In genomic region chr1:48442864-48443619, GRCh38 we compare ENCODE assay signal across 20 cellular contexts. TPM values are rescaled to one million over a fixed set of nuclear protein-coding genes. Genes with fewer than 3 reads are reported as not detected.
DNase-seq lines count a peak whose midpoint lies in the region; ATAC-seq and TF ChIP-seq lines count a peak whose summit lies in the region.
"Had no signal": no experiment of that assay in that cellular context is flagged by ENCODE, and none has a peak within 500 bp of the region (broad histone marks: within the 10 kb centered on the region; RNA-seq: fewer than 3 reads in every experiment).

No MANE protein-coding gene starts in this region.

- no peak overlapping the region for H3K27ac Mint-ChIP-seq in WTC11
- H3K27ac Mint-ChIP-seq: activated B cell treated with CpG ODN at 0.5 μM for 24 hours; activated CD4-positive, alpha-beta memory T cell treated with anti-CD3 and anti-CD28 coated beads, Interleukin-2, amount 10 ng/mL, durations not matched to agents 7 days and 5 days; activated naive CD4-positive, alpha-beta T cell treated with anti-CD3 and anti-CD28 coated beads, Interleukin-2, amount 50 U/mL, for 24 hours; HFFc6 had no signal

- DNase-seq in NCI-H2196 (lab: John Stamatoyannopoulos, UW; ENCODE audit: unreplicated experiment) (peak; percentile 23), NCI-H2196 treated with DMSO at 0.1 percent for 48 hours (lab: John Stamatoyannopoulos, UW; ENCODE audit: unreplicated experiment) (no peak), NCI-H2029 (lab: John Stamatoyannopoulos, UW) (peak; percentile 79), WTC11 (ENCODE audit: low spot score) (no peak), mucosa of descending colon (peak in 1 of 3 donors; percentile 46), omental fat pad (ENCODE audit: low spot score) (no peak)
- no peak for DNase-seq in activated CD8-positive, alpha-beta memory T cell treated with anti-CD3 and anti-CD28 coated beads, Interleukin-2, amount 50 U/mL, for 48 hours
- no peak for DNase-seq in activated naive CD4-positive, alpha-beta T cell treated with anti-CD3 and anti-CD28 coated beads, Interleukin-2, amount 50 U/mL, for 16 hours
- DNase-seq: activated B cell treated with CpG ODN at 0.5 μM for 24 hours; activated CD4-positive, alpha-beta memory T cell treated with anti-CD3 and anti-CD28 coated beads, Interleukin-2, amount 10 ng/mL, durations not matched to agents 7 days and 5 days; activated T-cell treated with anti-CD3 and anti-CD28 coated beads, Interleukin-2, amount 50 U/mL, for 1 hour; C1 segment of cervical spinal cord; HFFc6; lower lobe of right lung; NCI-H446 treated with DMSO at 0.1 percent for 48 hours; occipital lobe had no signal

- H3K27me3 Mint-ChIP-seq in WTC11 (ENCODE audit: low read depth) = peaks cover 60% of the 10 kb centered on the region
- H3K27me3 Mint-ChIP-seq: activated B cell treated with CpG ODN at 0.5 μM for 24 hours; activated naive CD4-positive, alpha-beta T cell treated with anti-CD3 and anti-CD28 coated beads, Interleukin-2, amount 50 U/mL, for 24 hours had no signal

- POLR2A ChIA-PET in WTC11 (lab: Charles Lee) = no interaction called here

- H3K4me3 ChIP-seq in mucosa of descending colon = no peak overlapping the region
- H3K4me3 ChIP-seq: coronary artery, lower lobe of right lung, right atrium auricular region, vagina had no signal

- ATAC-seq in WTC11 (peak; percentile 73), mucosa of descending colon (peak; percentile 94), omental fat pad (ENCODE audit: low FRiP score) (no peak)
- ATAC-seq: lower lobe of right lung had no signal

- H3K9me3 ChIP-seq in mucosa of descending colon = peaks cover 6% of the 10 kb centered on the region
- H3K9me3 ChIP-seq: lower lobe of right lung had no signal

- peaks cover 44% of the 10 kb centered on the region for H3K36me3 Mint-ChIP-seq in WTC11

- TF ChIP-seq CTCF in WTC11 (IDR thresholded peaks at IDR 0.05) (no peak), mucosa of descending colon (IDR thresholded peaks at IDR 0.05) (no peak), omental fat pad (IDR thresholded peaks at IDR 0.05) (no peak)

- H3K9me3 Mint-ChIP-seq in WTC11 = peaks cover 46% of the 10 kb centered on the region
- H3K9me3 Mint-ChIP-seq: activated naive CD4-positive, alpha-beta T cell treated with anti-CD3 and anti-CD28 coated beads, Interleukin-2, amount 50 U/mL, for 24 hours had no signal

- H3K4me1 Mint-ChIP-seq in WTC11 = peaks cover 15% of the 10 kb centered on the region
- H3K4me1 Mint-ChIP-seq: activated B cell treated with CpG ODN at 0.5 μM for 24 hours; activated CD4-positive, alpha-beta memory T cell treated with anti-CD3 and anti-CD28 coated beads, Interleukin-2, amount 10 ng/mL, durations not matched to agents 7 days and 5 days; activated naive CD4-positive, alpha-beta T cell treated with anti-CD3 and anti-CD28 coated beads, Interleukin-2, amount 50 U/mL, for 24 hours had no signal

- intact Hi-C loops in mucosa of descending colon (cut with DNase I, micrococcal nuclease) = no loop called here

- peaks cover 7% of the 10 kb centered on the region for H3K4me1 ChIP-seq in mucosa of descending colon (ENCODE audit: low read depth)
- H3K4me1 ChIP-seq: lower lobe of right lung, right atrium auricular region, vagina had no signal

- H3K4me3 Mint-ChIP-seq in WTC11 = no peak overlapping the region
- H3K4me3 Mint-ChIP-seq: activated B cell treated with CpG ODN at 0.5 μM for 24 hours; activated CD4-positive, alpha-beta memory T cell treated with anti-CD3 and anti-CD28 coated beads, Interleukin-2, amount 10 ng/mL, durations not matched to agents 7 days and 5 days; activated naive CD4-positive, alpha-beta T cell treated with anti-CD3 and anti-CD28 coated beads, Interleukin-2, amount 50 U/mL, for 24 hours; HFFc6 had no signal

- CTCF ChIA-PET in WTC11 (lab: Charles Lee) = no interaction called here

- H3K36me3 ChIP-seq in mucosa of descending colon (ENCODE audit: low read depth) = no peaks in the 10 kb centered on the region
- H3K36me3 ChIP-seq: lower lobe of right lung had no signal

TF ChIP-seq in WTC11, 78 proteins besides CTCF, POLR2A, EP300 and RAD21 (continues in another document):
- TF ChIP-seq CREM (CRISPR knock-in tag; IDR thresholded peaks at IDR 0.05) (no peak), IRF2 (CRISPR knock-in tag; IDR thresholded peaks at IDR 0.05; ENCODE audit: borderline replicate concordance, low read depth) (no peak), ZNF512 (CRISPR knock-in tag; IDR thresholded peaks at IDR 0.05; ENCODE audit: borderline replicate concordance) (no peak), ZBTB43 (CRISPR knock-in tag; IDR thresholded peaks at IDR 0.05) (no peak), TCF7 (CRISPR knock-in tag; IDR thresholded peaks at IDR 0.05; ENCODE audit: low read depth) (no peak), SMAD4 (CRISPR knock-in tag; IDR thresholded peaks at IDR 0.05) (no peak), FOXK1 (CRISPR knock-in tag; IDR thresholded peaks at IDR 0.05) (no peak), MXD4 (CRISPR knock-in tag; IDR thresholded peaks at IDR 0.05; ENCODE audit: borderline replicate concordance) (no peak), E2F1 (CRISPR knock-in tag; IDR thresholded peaks at IDR 0.05) (no peak), HMGXB4 (CRISPR knock-in tag; IDR thresholded peaks at IDR 0.05) (no peak), CREB1 (CRISPR knock-in tag; IDR thresholded peaks at IDR 0.05) (no peak), AR (CRISPR knock-in tag; IDR thresholded peaks at IDR 0.05) (no peak)

RNA-seq across cellular contexts. Expression of gene SPATA6, which starts 29.0 kb away (rescaled TPM):
- total RNA-seq in WTC11 (2021) (16.0 to 17.7 TPM (median 17.1 TPM) in 3 replicates), mucosa of descending colon (10 to 100 TPM; 15.7 to 26.9 (median 15.8) TPM), omental fat pad (10 to 100 TPM in 3 of 4 donors, 1 to 10 TPM in 1; 7.8 to 41.8 (median 16.9) TPM)

Comparison
In these comparisons a context has a peak if more than half of its experiments do, and no peak if none do; other contexts are left out.
1. DNase-seq: peak in NCI-H2196 (single experiment) and NCI-H2029 (single experiment); none in NCI-H2196 treated with DMSO at 0.1 percent for 48 hours (single experiment), WTC11 (single experiment), omental fat pad (single experiment), activated CD8-positive, alpha-beta memory T cell treated with anti-CD3 and anti-CD28 coated beads, Interleukin-2, amount 50 U/mL, for 48 hours (single experiment) and activated naive CD4-positive, alpha-beta T cell treated with anti-CD3 and anti-CD28 coated beads, Interleukin-2, amount 50 U/mL, for 16 hours (single experiment).